In genomic region chr17:52758481-52758880, GRCh38 we compare ENCODE assay signal across 25 cellular contexts.
DNase-seq lines count a peak whose midpoint lies in the region; ATAC-seq and TF ChIP-seq lines count a peak whose summit lies in the region.
"Had no signal": no experiment of that assay in that cellular context is flagged by ENCODE, and none has a peak within 500 bp of the region (broad histone marks: within the 10 kb centered on the region; RNA-seq: fewer than 3 reads in every experiment).

No MANE protein-coding gene starts in this region.

- no peak for TF ChIP-seq CTCF in nephron (IDR thresholded peaks at IDR 0.05; ENCODE audit: unreplicated experiment in 3 of 3)
- no peak for TF ChIP-seq CTCF in psoas muscle (IDR thresholded peaks at IDR 0.05)

- H3K36me3 ChIP-seq in SJCRH30: no peaks in the 10 kb centered on the region
- no peaks in the 10 kb centered on the region for H3K36me3 ChIP-seq in psoas muscle (ENCODE audit: insufficient read depth in 1 of 2, low read depth in 1 of 2)
- H3K36me3 ChIP-seq: BE2C, BLaER1 had no signal

- H3K9me3 ChIP-seq in SJCRH30 (replicated peaks) (no peaks in the 10 kb centered on the region), psoas muscle (no peaks in the 10 kb centered on the region)
- H3K9me3 ChIP-seq: BLaER1 had no signal

- 5 to 9% (median 7%) methylated on average over 1 of the region's 1 CpG for WGBS in psoas muscle, 3 donors

- ATAC-seq in psoas muscle: no peak
- ATAC-seq in GM21367 (IDR thresholded peaks at IDR 0.05; ENCODE audit: unreplicated experiment): no peak
- ATAC-seq in GM19395 (IDR thresholded peaks at IDR 0.05; ENCODE audit: unreplicated experiment): no peak
- ATAC-seq in HG02642 (IDR thresholded peaks at IDR 0.05; ENCODE audit: poor library complexity, unreplicated experiment): no peak
- ATAC-seq: GM12878 had no signal

- H3K27me3 ChIP-seq in SJCRH30 (no peaks in the 10 kb centered on the region), psoas muscle (ENCODE audit: insufficient read depth in 3 of 3, low read length in 2 of 3) (no peaks in the 10 kb centered on the region)
- H3K27me3 ChIP-seq: BE2C, BLaER1 had no signal

- intact Hi-C loops in psoas muscle (cut with DNase I): no loop called here

- no peaks in the 10 kb centered on the region for H3K36me3 Mint-ChIP-seq in nephron (ENCODE audit: low read depth)
- H3K36me3 Mint-ChIP-seq: CD14-positive monocyte; CD4-positive, alpha-beta memory T cell; CD4-positive, CD25-positive, alpha-beta regulatory T cell; CD8-positive, alpha-beta memory T cell had no signal

- peaks cover 9% of the 10 kb centered on the region for H3K9me3 Mint-ChIP-seq in nephron

- H3K27me3 Mint-ChIP-seq in nephron (ENCODE audit: low read depth): peaks cover 3% of the 10 kb centered on the region
- H3K27me3 Mint-ChIP-seq: CD4-positive, alpha-beta memory T cell; CD4-positive, CD25-positive, alpha-beta regulatory T cell; CD8-positive, alpha-beta memory T cell had no signal

- peaks cover 44% of the 10 kb centered on the region for H3K4me1 Mint-ChIP-seq in nephron
- H3K4me1 Mint-ChIP-seq: CD14-positive monocyte; CD4-positive, alpha-beta memory T cell; CD4-positive, CD25-positive, alpha-beta regulatory T cell; CD8-positive, alpha-beta memory T cell had no signal

- peak overlapping the region; percentile 58 to 77 (median 71) for H3K27ac Mint-ChIP-seq in nephron
- H3K27ac Mint-ChIP-seq: CD14-positive monocyte; CD4-positive, alpha-beta memory T cell; CD4-positive, CD25-positive, alpha-beta regulatory T cell; CD8-positive, alpha-beta memory T cell had no signal

- H3K4me3 Mint-ChIP-seq in nephron: no peak overlapping the region
- H3K4me3 Mint-ChIP-seq: CD14-positive monocyte; CD4-positive, CD25-positive, alpha-beta regulatory T cell; CD8-positive, alpha-beta memory T cell had no signal

- H3K4me3 ChIP-seq in SJCRH30 (no peak overlapping the region), psoas muscle (no peak overlapping the region)
- H3K4me3 ChIP-seq: BLaER1, GM12878 had no signal

- H3K4me1 ChIP-seq in SJCRH30 (peaks cover 30% of the 10 kb centered on the region), psoas muscle (peaks cover 24% of the 10 kb centered on the region)
- H3K4me1 ChIP-seq: BLaER1 had no signal

- peak overlapping the region; percentile 86 for H3K27ac ChIP-seq in SJCRH30
- H3K27ac ChIP-seq in psoas muscle: peak overlapping the region; percentile 11
- H3K27ac ChIP-seq: BLaER1 had no signal

- DNase-seq in SJCRH30 (peak; percentile 70 to 85), psoas muscle (no peak)
- no peak for DNase-seq in activated T-cell treated with anti-CD3 and anti-CD28 coated beads, Interleukin-2, amount 50 U/mL, for 1 hour
- DNase-seq: 8988T; ACHN; BE2C; C1 segment of cervical spinal cord; CD4-positive, alpha-beta memory T cell; CD4-positive, CD25-positive, alpha-beta regulatory T cell; CD8-positive, alpha-beta memory T cell; COR-L47; DMS 273 treated with DMSO at 0.1 percent for 48 hours; DMS153; DMS53; DMS79; DND-41; EL; GDM1 had no signal

Comparison
In these comparisons a context has a peak if more than half of its experiments do, and no peak if none do; other contexts are left out.
1. DNase-seq: peak in SJCRH30 (2 of 2); none in psoas muscle (0 of 2) and activated T-cell treated with anti-CD3 and anti-CD28 coated beads, Interleukin-2, amount 50 U/mL, for 1 hour (single experiment).